ENCODE assay signal across 8 cellular contexts in the genomic region with DNA sequence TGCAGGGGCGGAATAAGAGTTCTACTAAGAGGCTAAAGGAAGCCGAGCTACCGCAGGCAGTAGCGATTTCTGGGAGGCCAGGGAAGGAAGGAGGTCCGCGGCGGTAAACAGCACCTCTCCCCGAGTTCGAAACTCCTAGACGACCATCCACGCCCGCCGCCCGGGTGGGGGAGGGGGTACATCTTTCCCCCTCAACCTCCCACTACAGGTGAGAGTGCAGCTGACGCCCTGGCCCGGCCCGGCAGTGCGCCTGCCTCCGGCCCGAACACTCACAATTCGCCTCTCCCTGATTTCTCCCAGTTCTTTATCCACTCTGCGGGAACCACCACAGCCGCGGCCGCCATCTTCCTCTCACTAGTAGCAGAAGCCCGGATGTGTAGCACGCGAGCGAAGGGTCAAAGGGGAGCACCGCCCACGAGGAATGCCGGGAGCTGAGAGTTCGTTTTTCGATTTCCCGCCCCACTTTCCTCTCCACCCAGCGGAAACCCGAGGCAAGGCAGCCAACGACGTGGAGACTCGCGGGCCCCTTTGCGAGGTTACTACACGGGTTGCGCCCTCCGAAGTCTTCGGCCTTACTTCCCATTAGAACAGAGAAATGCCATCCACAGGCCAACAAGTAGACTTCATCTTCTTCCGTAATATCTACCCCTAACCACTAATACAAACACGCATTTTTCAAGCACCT. TPM values are rescaled to one million over a fixed set of nuclear protein-coding genes. Genes with fewer than 3 reads are reported as not detected.
DNase-seq lines count a peak whose midpoint lies in the region; ATAC-seq and TF ChIP-seq lines count a peak whose summit lies in the region.

Gene THOC2, minus strand, starts transcription at position 374 of the 685 bp plus-strand sequence. Its CDS starts 30 bp downstream, at position 344.

- DNase-seq in AG08395 (ENCODE audit: low spot score) (peak; percentile 80), NCI-H2196 treated with DMSO at 0.1 percent for 48 hours (lab: John Stamatoyannopoulos, UW; ENCODE audit: unreplicated experiment) (peak; percentile 62), WTC11 (ENCODE audit: low spot score) (peak; percentile 52), cardiac fibroblast (ENCODE audit: low read depth in 2 of 2) (peak; percentile 86 to 88), immature natural killer cell (peak; percentile 67 to 71 (median 70)), smooth muscle cell of the brain vasculature (ENCODE audit: low read depth, low spot score) (peak; percentile 60)

- POLR2A ChIA-PET in WTC11 (lab: Charles Lee), result interaction anchor here (0.6 to 1.9 kb wide), 2 partner anchors 45 to 136 kb away, joined by 4 to 5 read pairs; no protein-coding TSS in a partner anchor

- H3K4me3 Mint-ChIP-seq in WTC11 (peak within 1 kb of the TSS; percentile 92), immature natural killer cell (peak within 1 kb of the TSS; percentile 88 to 97 (median 93))

- H3K9me3 Mint-ChIP-seq in WTC11 (peaks cover 4% of the 10 kb centered on the region), immature natural killer cell (no peaks in the 10 kb centered on the region)

- H3K27me3 Mint-ChIP-seq in WTC11 (ENCODE audit: low read depth) (peaks cover 3% of the 10 kb centered on the region; the same call in 1 of the 2 replicates), immature natural killer cell (ENCODE audit: low read depth in 3 of 3) (peaks cover 0 to 13% (median 3%) of the 10 kb centered on the region in 3 donors)

- peaks cover 4% of the 10 kb centered on the region for H3K36me3 Mint-ChIP-seq in WTC11
- no peaks in the 10 kb centered on the region for H3K36me3 Mint-ChIP-seq in immature natural killer cell

- TF ChIP-seq CTCF in WTC11 (IDR thresholded peaks at IDR 0.05), result no peak
- TF ChIP-seq CTCF in cardiac fibroblast (IDR thresholded peaks at IDR 0.05; ENCODE audit: low read depth, low read length), result peak; percentile 38

- H3K4me1 Mint-ChIP-seq in WTC11 (peaks cover 15% of the 10 kb centered on the region), immature natural killer cell (peaks cover 34 to 43% of the 10 kb centered on the region in 2 donors)

- peak within 1 kb of the TSS; percentile 89 for H3K27ac Mint-ChIP-seq in WTC11
- peak within 1 kb of the TSS; percentile 59 to 94 (median 88) for H3K27ac Mint-ChIP-seq in immature natural killer cell

- H3K4me3 ChIP-seq in cardiac fibroblast (replicated peaks in 1 of 2; ENCODE audit: low read depth in 2 of 2, low read length in 2 of 2), result peak within 1 kb of the TSS; percentile 84 to 87

- ATAC-seq in GM18870 (IDR thresholded peaks at IDR 0.05; ENCODE audit: unreplicated experiment) (peak; percentile 68), HG03139 (IDR thresholded peaks at IDR 0.05; ENCODE audit: unreplicated experiment) (peak; percentile 94), WTC11 (peak; percentile 87)

- CTCF ChIA-PET in WTC11 (lab: Charles Lee), result interaction anchor here (1.3 kb wide), 1 partner anchor 45 kb away, joined by 8 read pairs; no protein-coding TSS in a partner anchor

TF ChIP-seq in WTC11, 78 proteins besides CTCF, POLR2A, EP300 and RAD21:
- TF ChIP-seq USF1 (CRISPR knock-in tag; IDR thresholded peaks at IDR 0.05), result no peak
- peak; percentile 83; the same call in 1 of the 2 replicates for TF ChIP-seq MAX (CRISPR knock-in tag; IDR thresholded peaks at IDR 0.05)
- 0 out of 2 replicates have a peak, but pooled peaks have one; percentile 23 for TF ChIP-seq ATF1 (CRISPR knock-in tag; IDR thresholded peaks at IDR 0.05)
- TF ChIP-seq FOXK1 (CRISPR knock-in tag; IDR thresholded peaks at IDR 0.05), result peak; percentile 53; the same call in 1 of the 2 replicates
- no peak for TF ChIP-seq TCF7 (CRISPR knock-in tag; IDR thresholded peaks at IDR 0.05; ENCODE audit: low read depth)
- TF ChIP-seq TEAD1 (CRISPR knock-in tag; IDR thresholded peaks at IDR 0.05), result peak; percentile 74; the same call in 1 of the 2 replicates
- TF ChIP-seq HMGA2 (CRISPR knock-in tag; IDR thresholded peaks at IDR 0.05), result no peak
- TF ChIP-seq PREB (CRISPR knock-in tag; IDR thresholded peaks at IDR 0.05; ENCODE audit: borderline replicate concordance), result no peak
- TF ChIP-seq NR2C2 (CRISPR knock-in tag; IDR thresholded peaks at IDR 0.05), result peak; percentile 53; the same call in 1 of the 2 replicates
- TF ChIP-seq ETV6 (CRISPR knock-in tag; IDR thresholded peaks at IDR 0.05), result 0 out of 2 replicates have a peak, but pooled peaks have one; percentile 19
- no peak for TF ChIP-seq FOXP1 (CRISPR knock-in tag; IDR thresholded peaks at IDR 0.05; ENCODE audit: borderline replicate concordance)
- TF ChIP-seq ZMAT4 (CRISPR knock-in tag; IDR thresholded peaks at IDR 0.05), result no peak
- TF ChIP-seq RORB (CRISPR knock-in tag; IDR thresholded peaks at IDR 0.05), result no peak
- TF ChIP-seq, protein P1, sequence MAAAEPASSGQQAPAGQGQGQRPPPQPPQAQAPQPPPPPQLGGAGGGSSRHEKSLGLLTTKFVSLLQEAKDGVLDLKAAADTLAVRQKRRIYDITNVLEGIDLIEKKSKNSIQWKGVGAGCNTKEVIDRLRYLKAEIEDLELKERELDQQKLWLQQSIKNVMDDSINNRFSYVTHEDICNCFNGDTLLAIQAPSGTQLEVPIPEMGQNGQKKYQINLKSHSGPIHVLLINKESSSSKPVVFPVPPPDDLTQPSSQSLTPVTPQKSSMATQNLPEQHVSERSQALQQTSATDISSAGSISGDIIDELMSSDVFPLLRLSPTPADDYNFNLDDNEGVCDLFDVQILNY (CRISPR knock-in tag; IDR thresholded peaks at IDR 0.05), result peak; percentile 44; the same call in 1 of the 2 replicates
TF ChIP-seq in WTC11: peak in this region for 7.

RNA-seq across cellular contexts. Expression of gene THOC2, which starts in this region (rescaled TPM):
- total RNA-seq in WTC11 (2021), result 66.1 to 68.3 TPM (median 67.6 TPM) in 3 replicates
- 10 to 100 TPM; 20.6 to 39.0 (median 22.2) TPM for polyA plus RNA-seq in immature natural killer cell

Comparison
In these comparisons a context has a peak if more than half of its experiments do, and no peak if none do; other contexts are left out.
1. Peak in every context shown above with its lines: DNase-seq, ATAC-seq and H3K4me3 ChIP-seq.